Comparison of ENCODE assay signal across 1 cellular context in the genomic region with DNA sequence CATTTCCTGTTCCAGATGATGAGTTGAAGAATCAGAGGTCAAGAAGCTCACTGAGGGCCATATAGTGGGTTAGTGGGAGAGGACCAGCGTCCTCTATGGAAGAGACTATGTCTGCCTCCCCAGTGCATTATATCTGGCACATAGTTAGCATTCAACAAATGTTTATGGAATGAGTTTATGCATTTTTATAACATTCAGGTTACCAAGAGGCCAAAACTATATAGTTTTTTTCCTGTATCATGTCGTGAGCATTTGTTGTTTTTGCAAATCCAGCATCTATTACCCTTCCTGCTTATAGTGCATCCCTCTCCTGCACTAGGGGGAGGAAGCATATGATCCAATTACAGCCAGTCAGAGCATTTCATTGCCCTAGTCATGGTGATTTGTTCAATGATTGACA.
TF ChIP-seq lines count a peak whose summit lies in the region.

No MANE protein-coding gene starts in this region.

TF ChIP-seq in IMR-90, 13 proteins besides CTCF, POLR2A, EP300 and RAD21:
- no peak for TF ChIP-seq NFE2L2 (IDR thresholded peaks at IDR 0.05; ENCODE audit: low read depth, low read length)
- no peak for TF ChIP-seq MAFK (IDR thresholded peaks at IDR 0.05; ENCODE audit: low read depth, low read length)
- no peak for TF ChIP-seq MXI1 (IDR thresholded peaks at IDR 0.05; ENCODE audit: borderline replicate concordance, low read depth, low read length)
- TF ChIP-seq FOS (IDR thresholded peaks at IDR 0.05; ENCODE audit: low read depth, low read length) = no peak
- TF ChIP-seq RCOR1 (IDR thresholded peaks at IDR 0.05; ENCODE audit: insufficient replicate concordance, low read length) = no peak
- no peak for TF ChIP-seq CEBPB (IDR thresholded peaks at IDR 0.05; ENCODE audit: low read depth, low read length)
- no peak for TF ChIP-seq RFX5 (IDR thresholded peaks at IDR 0.05; ENCODE audit: low read depth, low read length)
- TF ChIP-seq, protein P1, sequence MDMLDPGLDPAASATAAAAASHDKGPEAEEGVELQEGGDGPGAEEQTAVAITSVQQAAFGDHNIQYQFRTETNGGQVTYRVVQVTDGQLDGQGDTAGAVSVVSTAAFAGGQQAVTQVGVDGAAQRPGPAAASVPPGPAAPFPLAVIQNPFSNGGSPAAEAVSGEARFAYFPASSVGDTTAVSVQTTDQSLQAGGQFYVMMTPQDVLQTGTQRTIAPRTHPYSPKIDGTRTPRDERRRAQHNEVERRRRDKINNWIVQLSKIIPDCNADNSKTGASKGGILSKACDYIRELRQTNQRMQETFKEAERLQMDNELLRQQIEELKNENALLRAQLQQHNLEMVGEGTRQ (IDR thresholded peaks at IDR 0.05; ENCODE audit: low read depth, low read length) = no peak
- TF ChIP-seq, protein P2, sequence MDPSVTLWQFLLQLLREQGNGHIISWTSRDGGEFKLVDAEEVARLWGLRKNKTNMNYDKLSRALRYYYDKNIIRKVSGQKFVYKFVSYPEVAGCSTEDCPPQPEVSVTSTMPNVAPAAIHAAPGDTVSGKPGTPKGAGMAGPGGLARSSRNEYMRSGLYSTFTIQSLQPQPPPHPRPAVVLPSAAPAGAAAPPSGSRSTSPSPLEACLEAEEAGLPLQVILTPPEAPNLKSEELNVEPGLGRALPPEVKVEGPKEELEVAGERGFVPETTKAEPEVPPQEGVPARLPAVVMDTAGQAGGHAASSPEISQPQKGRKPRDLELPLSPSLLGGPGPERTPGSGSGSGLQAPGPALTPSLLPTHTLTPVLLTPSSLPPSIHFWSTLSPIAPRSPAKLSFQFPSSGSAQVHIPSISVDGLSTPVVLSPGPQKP (IDR thresholded peaks at IDR 0.05; ENCODE audit: borderline replicate concordance, low read depth, low read length) = no peak
- no peak for TF ChIP-seq SMC3 (IDR thresholded peaks at IDR 0.05; ENCODE audit: low read depth, low read length)
- no peak for TF ChIP-seq CHD1 (IDR thresholded peaks at IDR 0.05; ENCODE audit: low read depth, low read length)
- TF ChIP-seq MAZ (IDR thresholded peaks at IDR 0.05; ENCODE audit: borderline replicate concordance, low read depth, low read length) = no peak
- TF ChIP-seq BHLHE40 (IDR thresholded peaks at IDR 0.05; ENCODE audit: low read depth, low read length) = no peak
